ENCODE assay signal across 8 cellular contexts in the genomic region with DNA sequence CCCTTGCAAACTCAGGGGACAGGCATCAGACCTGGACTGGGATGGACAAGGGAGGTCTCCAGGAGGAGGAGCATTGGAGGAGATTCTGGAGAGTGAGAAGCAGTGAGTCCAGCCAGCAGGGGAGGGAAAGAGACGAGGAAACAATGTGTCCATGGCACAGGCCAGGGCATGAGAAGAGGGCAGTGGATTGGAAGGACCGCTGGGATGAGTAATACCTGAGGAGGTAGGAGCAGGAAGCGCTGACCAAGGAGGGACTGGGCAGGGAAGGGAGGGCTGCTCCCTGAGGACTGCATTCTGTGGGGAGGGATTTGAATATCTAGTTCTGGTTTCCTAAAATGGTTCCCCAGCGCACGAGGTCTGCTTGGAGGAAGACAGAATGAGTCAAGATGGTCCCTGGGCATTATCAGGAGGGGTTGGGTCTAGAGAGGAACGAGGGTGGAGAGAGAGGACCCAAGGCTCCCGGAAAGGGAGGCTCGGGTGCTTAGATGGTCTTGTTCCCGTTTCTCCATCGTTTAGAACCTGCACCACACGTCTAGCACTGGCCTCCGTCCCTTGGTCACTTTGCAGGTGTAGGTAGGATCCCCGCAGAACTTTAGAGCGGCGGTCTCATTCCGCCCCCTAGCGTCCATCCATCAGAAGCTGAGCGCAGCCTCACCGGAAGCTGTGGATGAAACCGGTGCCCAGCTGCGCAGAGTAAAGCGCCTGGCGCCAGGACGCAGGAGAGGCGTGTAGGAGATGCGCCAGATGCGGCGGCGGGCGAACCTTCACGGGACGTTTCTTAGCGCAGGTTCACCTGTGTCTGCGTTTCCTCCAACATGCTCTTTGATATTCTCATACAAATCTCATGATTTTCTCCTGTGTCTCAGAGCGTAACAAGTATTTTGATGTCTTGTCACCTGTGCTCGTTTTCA.
DNase-seq lines count a peak whose midpoint lies in the region; ATAC-seq lines count a peak whose summit lies in the region.

No MANE protein-coding gene starts in this region.

- intact Hi-C loops in left ventricle myocardium superior (cut with micrococcal nuclease): no loop called here

- DNase-seq in NCI-H187 (lab: John Stamatoyannopoulos, UW): peak; percentile 1 to 3
- DNase-seq in NCI-H187 treated with DMSO at 0.1 percent for 48 hours (lab: John Stamatoyannopoulos, UW): no peak
- DNase-seq in NCI-H1048 (lab: John Stamatoyannopoulos, UW): peak; percentile 76
- DNase-seq in activated CD4-positive, alpha-beta memory T cell treated with anti-CD3 and anti-CD28 coated beads, Interleukin-2, amount 10 ng/mL, durations not matched to agents 7 days and 5 days: peak; percentile 40
- peak; percentile 50 for DNase-seq in left ventricle myocardium superior
- peak; percentile 19 to 30 (median 25) for DNase-seq in stimulated activated CD4-positive, alpha-beta T cell treated with anti-CD3 and anti-CD28 coated beads, Interleukin-12 subunit alpha, Interleukin-12 subunit beta, amount 100 ng/mL, for 48 hours (ENCODE audit: low read depth in 2 of 3, low spot score in 1 of 3)

- no peaks in the 10 kb centered on the region for H3K36me3 Mint-ChIP-seq in activated CD4-positive, alpha-beta memory T cell treated with anti-CD3 and anti-CD28 coated beads, Interleukin-2, amount 10 ng/mL, durations not matched to agents 7 days and 5 days (ENCODE audit: low read depth)

- CTCF ChIA-PET in activated CD4-positive, alpha-beta memory T cell treated with anti-CD3 and anti-CD28 coated beads, Interleukin-2, amount 10 ng/mL, durations not matched to agents 7 days and 5 days (lab: Charles Lee): no interaction called here

- no peaks in the 10 kb centered on the region for H3K9me3 Mint-ChIP-seq in activated CD4-positive, alpha-beta memory T cell treated with anti-CD3 and anti-CD28 coated beads, Interleukin-2, amount 10 ng/mL, durations not matched to agents 7 days and 5 days

- no peaks in the 10 kb centered on the region for H3K4me1 Mint-ChIP-seq in activated CD4-positive, alpha-beta memory T cell treated with anti-CD3 and anti-CD28 coated beads, Interleukin-2, amount 10 ng/mL, durations not matched to agents 7 days and 5 days

- H3K4me3 Mint-ChIP-seq in activated CD4-positive, alpha-beta memory T cell treated with anti-CD3 and anti-CD28 coated beads, Interleukin-2, amount 10 ng/mL, durations not matched to agents 7 days and 5 days: no peak overlapping the region

- peak; percentile 72 for ATAC-seq in left ventricle myocardium superior
- ATAC-seq in GM18511 (IDR thresholded peaks at IDR 0.05; ENCODE audit: unreplicated experiment): no peak
- ATAC-seq in HG02938 (IDR thresholded peaks at IDR 0.05; ENCODE audit: unreplicated experiment): no peak

- no peaks in the 10 kb centered on the region for H3K27me3 Mint-ChIP-seq in activated CD4-positive, alpha-beta memory T cell treated with anti-CD3 and anti-CD28 coated beads, Interleukin-2, amount 10 ng/mL, durations not matched to agents 7 days and 5 days

- H3K27ac Mint-ChIP-seq in activated CD4-positive, alpha-beta memory T cell treated with anti-CD3 and anti-CD28 coated beads, Interleukin-2, amount 10 ng/mL, durations not matched to agents 7 days and 5 days: no peak overlapping the region

- POLR2A ChIA-PET in activated CD4-positive, alpha-beta memory T cell treated with anti-CD3 and anti-CD28 coated beads, Interleukin-2, amount 10 ng/mL, durations not matched to agents 7 days and 5 days (lab: Charles Lee): no interaction called here
